Comparison of ENCODE assay signal across 12 cellular contexts in the genomic region with DNA sequence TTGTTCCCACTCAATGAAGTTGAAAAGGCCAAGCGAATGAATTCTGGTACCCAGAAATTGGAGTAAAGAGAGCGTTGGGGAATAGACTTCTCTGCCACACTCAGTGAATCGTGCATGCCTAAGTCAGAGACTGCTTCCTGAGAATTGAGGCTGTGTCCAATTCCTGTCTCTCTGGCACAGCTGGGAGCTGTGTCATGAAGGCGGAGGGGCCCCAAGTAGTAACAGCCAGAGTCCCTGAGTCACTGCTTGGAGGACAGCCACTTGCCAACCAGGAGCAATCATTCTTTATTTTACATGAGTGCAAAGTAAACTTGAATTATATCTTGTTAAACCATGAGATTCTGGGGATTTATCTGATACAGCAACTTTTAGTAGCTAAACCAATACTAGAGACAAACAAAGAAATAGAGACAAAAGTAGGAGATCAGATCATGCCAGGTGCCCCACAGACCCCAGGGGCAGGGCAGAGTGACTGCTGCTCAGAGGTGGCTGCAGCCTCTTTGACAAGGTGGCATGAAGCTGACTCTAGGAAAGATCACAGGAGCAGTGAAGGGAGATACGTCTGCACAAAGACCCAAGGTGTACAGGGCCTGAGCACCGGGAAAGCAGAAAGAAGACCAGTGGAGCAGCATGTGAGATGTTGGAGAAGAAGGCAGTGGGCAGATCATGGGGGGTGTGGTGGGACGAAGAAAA.
DNase-seq lines count a peak whose midpoint lies in the region; ATAC-seq, FAIRE-seq and TF ChIP-seq lines count a peak whose summit lies in the region.
"Had no signal": no experiment of that assay in that cellular context is flagged by ENCODE, and none has a peak within 500 bp of the region (broad histone marks: within the 10 kb centered on the region; RNA-seq: fewer than 3 reads in every experiment).

No MANE protein-coding gene starts in this region.

- intact Hi-C loops in left ventricle myocardium superior (cut with micrococcal nuclease): no loop called here

- H3K4me3 ChIP-seq in adipocyte (ENCODE audit: low read length): peak overlapping the region; percentile 20

- no peak overlapping the region for H3K9ac ChIP-seq in adipocyte (ENCODE audit: low read length)
- H3K9ac ChIP-seq: KMS-11 had no signal

- CTCF ChIA-PET in HEK293T (lab: Yijun Ruan, JAX): no interaction called here

- peak; percentile 87 for ATAC-seq in left ventricle myocardium superior
- ATAC-seq: activated CD8-positive, alpha-beta T cell treated with anti-CD3 and anti-CD28 coated beads, Interleukin-2, amount 10 ng/mL, durations not matched to agents 7 days and 5 days had no signal

- no peaks in the 10 kb centered on the region for H3K36me3 ChIP-seq in adipocyte (ENCODE audit: control insufficient read depth, insufficient read depth, low read length, severe bottlenecking)

- POLR2A ChIA-PET in HEK293T (lab: Yijun Ruan, JAX): no interaction called here

- DNase-seq in HS-5 (ENCODE audit: low read depth) (peak; percentile 26), adipocyte (ENCODE audit: low read depth) (peak; percentile 1), left ventricle myocardium superior (no peak), retina (peak; percentile 0), MV-4-11 (lab: John Stamatoyannopoulos, UW) (no peak), HEK293T (ENCODE audit: extremely low spot score) (no peak), GM12891 (ENCODE audit: insufficient read length, low spot score) (no peak)
- no peak for DNase-seq in stimulated activated CD4-positive, alpha-beta T cell treated with anti-CD3 and anti-CD28 coated beads, Interleukin-4, amount 100 ng/mL, for 24 hours
- DNase-seq: activated CD8-positive, alpha-beta T cell treated with anti-CD3 and anti-CD28 coated beads, Interleukin-2, amount 10 ng/mL, durations not matched to agents 7 days and 5 days; NCI-H524 treated with DMSO at 0.1 percent for 48 hours; SW 1271 had no signal

- H3K4me1 ChIP-seq in adipocyte (ENCODE audit: control insufficient read depth, insufficient read depth, low read length): peaks cover 13% of the 10 kb centered on the region

- no peaks in the 10 kb centered on the region for H3K9me3 ChIP-seq in adipocyte (ENCODE audit: control insufficient read depth, low read length)

- peaks cover 19% of the 10 kb centered on the region for H3K27me3 ChIP-seq in adipocyte (replicated peaks; ENCODE audit: control insufficient read depth, insufficient read depth, low read length)

- no peak for FAIRE-seq in GM12891 (lab: Jason Lieb, UNC)

- no peak for TF ChIP-seq POLR2A in GM12891 (IDR thresholded peaks at IDR 0.05; ENCODE audit: low read depth, low read length)

TF ChIP-seq in HEK293T, 16 proteins besides CTCF, POLR2A, EP300 and RAD21:
- TF ChIP-seq ZNF384 (IDR thresholded peaks at IDR 0.05) (no peak), SUZ12 (IDR thresholded peaks at IDR 0.05) (no peak), FOXK2 (IDR thresholded peaks at IDR 0.05) (no peak), L3MBTL2 (conservative IDR thresholded peaks at IDR 0.05) (no peak), ELF4 (IDR thresholded peaks at IDR 0.05) (no peak), BHLHE40 (IDR thresholded peaks at IDR 0.05; ENCODE audit: borderline replicate concordance) (no peak), NFRKB (IDR thresholded peaks at IDR 0.05) (no peak), SP1 (IDR thresholded peaks at IDR 0.05) (no peak), PKNOX1 (IDR thresholded peaks at IDR 0.05) (no peak), ARNT (IDR thresholded peaks at IDR 0.05) (no peak), CTBP1 (IDR thresholded peaks at IDR 0.05; ENCODE audit: borderline replicate concordance) (no peak), FOXM1 (IDR thresholded peaks at IDR 0.05; ENCODE audit: borderline replicate concordance) (no peak), HDGF (IDR thresholded peaks at IDR 0.05; ENCODE audit: borderline replicate concordance) (no peak), FOXA1 (IDR thresholded peaks at IDR 0.05) (no peak), LEF1 (IDR thresholded peaks at IDR 0.05; ENCODE audit: borderline replicate concordance) (no peak)

TF ChIP-seq in GM12891, 5 proteins besides CTCF, POLR2A, EP300 and RAD21:
- TF ChIP-seq POLR2AphosphoS5 (IDR thresholded peaks at IDR 0.05; ENCODE audit: low read depth, low read length): no peak

Comparison
In these comparisons a context has a peak if more than half of its experiments do, and no peak if none do; other contexts are left out.
1. DNase-seq: peak in HS-5 (single experiment), adipocyte (single experiment) and retina (single experiment); none in left ventricle myocardium superior (single experiment), stimulated activated CD4-positive, alpha-beta T cell treated with anti-CD3 and anti-CD28 coated beads, Interleukin-4, amount 100 ng/mL, for 24 hours (single experiment), MV-4-11 (single experiment), HEK293T (single experiment) and GM12891 (single experiment).